In genomic region chr19:33275559-33275932, GRCh38 we compare ENCODE assay signal across 24 cellular contexts. TPM values are rescaled to one million over a fixed set of nuclear protein-coding genes. Genes with fewer than 3 reads are reported as not detected.
"Had no signal": no experiment of that assay in that cellular context is flagged by ENCODE, and none has a peak within 500 bp of the region (broad histone marks: within the 10 kb centered on the region; RNA-seq: fewer than 3 reads in every experiment).

No MANE protein-coding gene starts in this region.

- H3K4me3 ChIP-seq: ascending aorta, body of pancreas had no signal

- H3K27ac Mint-ChIP-seq: activated CD4-positive, alpha-beta T cell treated with anti-CD3 and anti-CD28 coated beads for 36 hours; activated CD8-positive, alpha-beta T cell treated with anti-CD3 and anti-CD28 coated beads for 36 hours; activated T-cell treated with anti-CD3 and anti-CD28 coated beads, Interleukin-2, amount 50 U/mL, for 72 hours; activated T-helper 2 cell treated with anti-CD3 and anti-CD28 coated beads, Interferon-gamma antibody, Interleukin-2, Interleukin-4, amounts not matched to agents 10 μg/mL and 5 μg/mL and 100 μg/mL, durations not matched to agents 14 hours and 24 hours and 36 hours; T-helper 17 cell had no signal

- H3K4me3 Mint-ChIP-seq: activated CD4-positive, alpha-beta T cell treated with anti-CD3 and anti-CD28 coated beads for 36 hours; activated CD8-positive, alpha-beta T cell treated with anti-CD3 and anti-CD28 coated beads for 36 hours; activated T-cell treated with anti-CD3 and anti-CD28 coated beads, Interleukin-2, amount 50 U/mL, for 72 hours; central memory CD8-positive, alpha-beta T cell; T-helper 17 cell had no signal

- DNase-seq: activated CD4-positive, alpha-beta T cell treated with anti-CD3 and anti-CD28 coated beads for 36 hours; activated CD4-positive, alpha-beta T cell treated with anti-CD3 and anti-CD28 coated beads, Interleukin-2, amount 50 U/mL, for 1 hour; activated CD8-positive, alpha-beta memory T cell treated with anti-CD3 and anti-CD28 coated beads, Interleukin-2, amount 50 U/mL, for 4 hours; activated CD8-positive, alpha-beta T cell treated with anti-CD3 and anti-CD28 coated beads for 36 hours; activated gamma-delta T cell treated with Interleukin-2 at 50 U/mL for 16 hours; activated naive CD4-positive, alpha-beta T cell treated with anti-CD3 and anti-CD28 coated beads, Interleukin-2, amount 50 U/mL, for 16 hours; activated T-cell treated with anti-CD3 and anti-CD28 coated beads, Interleukin-2, amount 50 U/mL, for 72 hours; body of pancreas; Kasumi-1; KBM-7; NCI-H1694; NCI-H2029 treated with DMSO at 0.1 percent for 48 hours; NCI-H345; NCI-H510A; NCI-H526 treated with DMSO at 0.1 percent for 48 hours; SIG-M5; T-helper 17 cell; T-helper 9 cell had no signal

- H3K27ac ChIP-seq: ascending aorta, body of pancreas, WERI-Rb-1 had no signal

- H3K36me3 ChIP-seq: ascending aorta, WERI-Rb-1 had no signal

- H3K27me3 ChIP-seq: ascending aorta, body of pancreas had no signal

- H3K27me3 Mint-ChIP-seq: activated CD8-positive, alpha-beta T cell treated with anti-CD3 and anti-CD28 coated beads for 36 hours; T-helper 17 cell had no signal

- H3K9me3 ChIP-seq: ascending aorta, body of pancreas had no signal

- H3K9me3 Mint-ChIP-seq: activated CD8-positive, alpha-beta T cell treated with anti-CD3 and anti-CD28 coated beads for 36 hours; activated T-cell treated with anti-CD3 and anti-CD28 coated beads, Interleukin-2, amount 50 U/mL, for 72 hours; activated T-helper 2 cell treated with anti-CD3 and anti-CD28 coated beads, Interferon-gamma antibody, Interleukin-2, Interleukin-4, amounts not matched to agents 10 μg/mL and 5 μg/mL and 100 μg/mL, durations not matched to agents 14 hours and 24 hours and 36 hours; central memory CD8-positive, alpha-beta T cell had no signal

- ATAC-seq: activated CD4-positive, alpha-beta T cell treated with anti-CD3 and anti-CD28 coated beads for 36 hours; activated CD8-positive, alpha-beta T cell treated with anti-CD3 and anti-CD28 coated beads for 36 hours; activated T-cell treated with anti-CD3 and anti-CD28 coated beads, Interleukin-2, amount 50 U/mL, for 72 hours; body of pancreas; T-helper 17 cell had no signal

RNA-seq across cellular contexts. Expression of gene CEBPA, which starts 26.8 kb away (rescaled TPM):
- total RNA-seq: RPMI7951 had no signal

RNA-seq across cellular contexts. Expression of gene SLC7A10, which starts 49.9 kb away (rescaled TPM):
- total RNA-seq: activated CD4-positive, alpha-beta T cell treated with anti-CD3 and anti-CD28 coated beads for 36 hours; activated CD8-positive, alpha-beta T cell treated with anti-CD3 and anti-CD28 coated beads for 36 hours; activated T-cell treated with anti-CD3 and anti-CD28 coated beads, Interleukin-2, amount 50 U/mL, for 72 hours; activated T-helper 2 cell treated with anti-CD3 and anti-CD28 coated beads, Interferon-gamma antibody, Interleukin-2, Interleukin-4, amounts not matched to agents 10 μg/mL and 5 μg/mL and 100 μg/mL, durations not matched to agents 14 hours and 24 hours and 36 hours; ascending aorta; OCI-LY7; RPMI7951; T-helper 17 cell had no signal
